Comparison of ENCODE assay signal across 7 cellular contexts in the genomic region with DNA sequence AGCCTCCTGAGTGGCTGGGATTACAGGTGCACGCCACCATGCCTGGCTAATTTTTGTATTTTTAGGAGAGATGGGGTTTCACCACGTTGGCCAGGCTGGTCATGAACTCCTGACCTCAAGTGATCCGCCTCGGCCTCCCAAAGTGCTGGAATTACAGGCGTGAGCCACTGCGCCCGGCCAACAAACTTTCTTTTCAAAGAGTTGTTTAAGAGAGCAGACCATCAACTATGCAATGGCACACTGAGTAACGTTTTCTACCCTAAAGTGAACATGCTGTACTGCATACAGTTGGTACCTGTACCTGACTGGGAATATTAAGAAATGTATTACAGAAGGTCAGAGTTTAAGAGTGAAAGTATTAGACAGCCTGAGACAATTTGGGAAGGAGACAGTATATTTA. TPM values are rescaled to one million over a fixed set of nuclear protein-coding genes. Genes with fewer than 3 reads are reported as not detected.
"Had no signal": no experiment of that assay in that cellular context is flagged by ENCODE, and none has a peak within 500 bp of the region (broad histone marks: within the 10 kb centered on the region; RNA-seq: fewer than 3 reads in every experiment).

No MANE protein-coding gene starts in this region.

RNA-seq across cellular contexts. Expression of a gene that starts 13.8 kb away (rescaled TPM):
- total RNA-seq: activated T-cell treated with anti-CD3 and anti-CD28 coated beads, Interleukin-2, amount 50 U/mL, for 72 hours; hepatocyte; left ventricle myocardium superior; subcutaneous adipose tissue; urinary bladder had no signal
- polyA plus RNA-seq: foreskin keratinocyte, smooth muscle cell had no signal
